ENCODE assay signal across 1 cellular context in the genomic region with DNA sequence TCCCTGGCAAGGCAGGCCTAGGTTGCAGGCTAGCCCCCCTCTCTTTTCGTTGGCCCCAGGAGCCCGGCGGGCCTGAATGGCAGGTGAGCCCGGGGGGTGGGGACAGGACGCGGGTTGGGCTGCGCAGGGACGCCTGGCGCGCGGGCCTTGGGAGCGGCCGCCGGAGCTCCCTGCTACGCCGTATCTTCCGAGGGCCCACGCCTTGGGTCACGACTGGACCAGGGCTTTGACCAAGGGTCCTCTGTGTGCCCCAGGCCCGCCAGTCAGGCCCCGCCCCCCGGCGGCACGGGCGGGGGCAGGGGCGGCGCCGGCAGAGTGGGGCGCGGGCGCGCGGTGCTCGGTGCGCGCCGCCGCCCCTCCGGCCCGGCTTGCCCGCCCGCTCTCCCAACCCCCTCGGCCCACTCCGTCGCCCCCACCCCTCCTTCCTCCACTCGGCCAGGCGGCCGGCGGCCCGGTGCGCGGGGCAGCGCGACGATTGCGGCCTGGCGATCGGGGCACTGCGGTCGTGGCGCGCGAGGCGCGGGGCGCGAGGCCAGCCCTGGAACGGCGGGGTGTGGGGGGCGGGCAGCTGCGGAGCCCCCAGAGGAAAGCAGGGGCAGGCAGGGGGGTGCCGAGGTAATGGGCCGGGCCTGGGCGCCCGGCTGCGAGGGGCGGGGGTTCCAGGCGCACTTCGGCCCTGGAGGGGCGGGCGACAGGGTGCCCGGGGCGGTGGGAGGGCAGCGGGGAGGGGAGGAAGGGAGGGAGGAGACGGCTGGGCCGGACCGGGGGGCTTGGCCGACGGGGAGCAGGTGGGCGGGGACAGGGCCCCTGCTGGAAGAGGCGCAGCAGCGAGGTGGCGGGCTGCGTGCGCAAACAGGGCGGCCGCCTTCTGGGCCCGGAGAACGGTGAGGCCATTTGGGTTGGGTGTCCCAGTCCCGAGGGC.
TF ChIP-seq lines count a peak whose summit lies in the region.

A gene (plus strand): TSS at position 798 of the 922 bp plus-strand sequence. CDS start 3,357 bp downstream, outside the sequence.

TF ChIP-seq in GM23338, 12 proteins besides CTCF, POLR2A, EP300 and RAD21 (continued from another document):
- TF ChIP-seq, protein P1, sequence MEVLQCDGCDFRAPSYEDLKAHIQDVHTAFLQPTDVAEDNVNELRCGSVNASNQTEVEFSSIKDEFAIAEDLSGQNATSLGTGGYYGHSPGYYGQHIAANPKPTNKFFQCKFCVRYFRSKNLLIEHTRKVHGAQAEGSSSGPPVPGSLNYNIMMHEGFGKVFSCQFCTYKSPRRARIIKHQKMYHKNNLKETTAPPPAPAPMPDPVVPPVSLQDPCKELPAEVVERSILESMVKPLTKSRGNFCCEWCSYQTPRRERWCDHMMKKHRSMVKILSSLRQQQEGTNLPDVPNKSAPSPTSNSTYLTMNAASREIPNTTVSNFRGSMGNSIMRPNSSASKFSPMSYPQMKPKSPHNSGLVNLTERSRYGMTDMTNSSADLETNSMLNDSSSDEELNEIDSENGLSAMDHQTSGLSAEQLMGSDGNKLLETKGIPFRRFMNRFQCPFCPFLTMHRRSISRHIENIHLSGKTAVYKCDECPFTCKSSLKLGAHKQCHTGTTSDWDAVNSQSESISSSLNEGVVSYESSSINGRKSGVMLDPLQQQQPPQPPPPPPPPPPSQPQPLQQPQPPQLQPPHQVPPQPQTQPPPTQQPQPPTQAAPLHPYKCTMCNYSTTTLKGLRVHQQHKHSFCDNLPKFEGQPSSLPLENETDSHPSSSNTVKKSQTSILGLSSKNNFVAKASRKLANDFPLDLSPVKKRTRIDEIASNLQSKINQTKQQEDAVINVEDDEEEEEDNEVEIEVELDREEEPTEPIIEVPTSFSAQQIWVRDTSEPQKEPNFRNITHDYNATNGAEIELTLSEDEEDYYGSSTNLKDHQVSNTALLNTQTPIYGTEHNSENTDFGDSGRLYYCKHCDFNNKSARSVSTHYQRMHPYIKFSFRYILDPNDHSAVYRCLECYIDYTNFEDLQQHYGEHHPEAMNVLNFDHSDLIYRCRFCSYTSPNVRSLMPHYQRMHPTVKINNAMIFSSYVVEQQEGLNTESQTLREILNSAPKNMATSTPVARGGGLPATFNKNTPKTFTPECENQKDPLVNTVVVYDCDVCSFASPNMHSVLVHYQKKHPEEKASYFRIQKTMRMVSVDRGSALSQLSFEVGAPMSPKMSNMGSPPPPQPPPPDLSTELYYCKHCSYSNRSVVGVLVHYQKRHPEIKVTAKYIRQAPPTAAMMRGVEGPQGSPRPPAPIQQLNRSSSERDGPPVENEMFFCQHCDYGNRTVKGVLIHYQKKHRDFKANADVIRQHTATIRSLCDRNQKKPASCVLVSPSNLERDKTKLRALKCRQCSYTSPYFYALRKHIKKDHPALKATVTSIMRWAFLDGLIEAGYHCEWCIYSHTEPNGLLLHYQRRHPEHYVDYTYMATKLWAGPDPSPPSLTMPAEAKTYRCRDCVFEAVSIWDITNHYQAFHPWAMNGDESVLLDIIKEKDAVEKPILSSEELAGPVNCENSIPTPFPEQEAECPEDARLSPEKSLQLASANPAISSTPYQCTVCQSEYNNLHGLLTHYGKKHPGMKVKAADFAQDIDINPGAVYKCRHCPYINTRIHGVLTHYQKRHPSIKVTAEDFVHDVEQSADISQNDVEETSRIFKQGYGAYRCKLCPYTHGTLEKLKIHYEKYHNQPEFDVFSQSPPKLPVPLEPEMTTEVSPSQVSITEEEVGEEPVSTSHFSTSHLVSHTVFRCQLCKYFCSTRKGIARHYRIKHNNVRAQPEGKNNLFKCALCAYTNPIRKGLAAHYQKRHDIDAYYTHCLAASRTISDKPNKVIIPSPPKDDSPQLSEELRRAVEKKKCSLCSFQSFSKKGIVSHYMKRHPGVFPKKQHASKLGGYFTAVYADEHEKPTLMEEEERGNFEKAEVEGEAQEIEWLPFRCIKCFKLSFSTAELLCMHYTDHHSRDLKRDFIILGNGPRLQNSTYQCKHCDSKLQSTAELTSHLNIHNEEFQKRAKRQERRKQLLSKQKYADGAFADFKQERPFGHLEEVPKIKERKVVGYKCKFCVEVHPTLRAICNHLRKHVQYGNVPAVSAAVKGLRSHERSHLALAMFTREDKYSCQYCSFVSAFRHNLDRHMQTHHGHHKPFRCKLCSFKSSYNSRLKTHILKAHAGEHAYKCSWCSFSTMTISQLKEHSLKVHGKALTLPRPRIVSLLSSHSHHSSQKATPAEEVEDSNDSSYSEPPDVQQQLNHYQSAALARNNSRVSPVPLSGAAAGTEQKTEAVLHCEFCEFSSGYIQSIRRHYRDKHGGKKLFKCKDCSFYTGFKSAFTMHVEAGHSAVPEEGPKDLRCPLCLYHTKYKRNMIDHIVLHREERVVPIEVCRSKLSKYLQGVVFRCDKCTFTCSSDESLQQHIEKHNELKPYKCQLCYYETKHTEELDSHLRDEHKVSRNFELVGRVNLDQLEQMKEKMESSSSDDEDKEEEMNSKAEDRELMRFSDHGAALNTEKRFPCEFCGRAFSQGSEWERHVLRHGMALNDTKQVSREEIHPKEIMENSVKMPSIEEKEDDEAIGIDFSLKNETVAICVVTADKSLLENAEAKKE (CRISPR knock-in tag; IDR thresholded peaks at IDR 0.05), result no peak
- TF ChIP-seq JUNB (IDR thresholded peaks at IDR 0.05; ENCODE audit: unreplicated experiment) (no peak), CREB1 (CRISPR knock-in tag; IDR thresholded peaks at IDR 0.05; ENCODE audit: low read depth) (no peak), POLR2AphosphoS5 (IDR thresholded peaks at IDR 0.05; ENCODE audit: low read depth) (0 out of 2 replicates have a peak, but pooled peaks have one; percentile 38)
